10 cellular contexts compared by ENCODE assay signal in genomic region chr6:10582774-10583508, GRCh38.
A peak's percentile ranks its signal among the peaks of the same experiment; 100 is the strongest.
DNase-seq lines count a peak whose midpoint lies in the region; ATAC-seq and TF ChIP-seq lines count a peak whose summit lies in the region.
"Had no signal": no experiment of that assay in that cellular context is flagged by ENCODE, and none has a peak within 500 bp of the region (broad histone marks: within the 10 kb centered on the region; RNA-seq: fewer than 3 reads in every experiment).

No MANE protein-coding gene starts in this region.

- H3K4me3 Mint-ChIP-seq in activated CD8-positive, alpha-beta T cell treated with anti-CD3 and anti-CD28 coated beads, Interleukin-2, amount 10 ng/mL, durations not matched to agents 7 days and 5 days = peak overlapping the region; percentile 26

- peaks cover under 1% of the 10 kb centered on the region for H3K27me3 ChIP-seq in adrenal gland

- H3K9me3 ChIP-seq in mesodermal cell (ENCODE audit: control insufficient read depth, low read length) (no peaks in the 10 kb centered on the region), adrenal gland (replicated peaks in 1 of 3) (no peaks in the 10 kb centered on the region)

- CTCF ChIA-PET in activated CD8-positive, alpha-beta T cell treated with anti-CD3 and anti-CD28 coated beads, Interleukin-2, amount 10 ng/mL, durations not matched to agents 7 days and 5 days (lab: Charles Lee) = interaction anchor here (1.3 kb wide), 1 partner anchor 15 kb away, joined by 3 read pairs; no protein-coding TSS in a partner anchor

- H3K36me3 ChIP-seq in mesodermal cell (ENCODE audit: control insufficient read depth, insufficient read depth, low read length) (no peaks in the 10 kb centered on the region), adrenal gland (replicated peaks in 1 of 2) (no peaks in the 10 kb centered on the region)

- H3K27ac ChIP-seq in mesodermal cell (ENCODE audit: low read depth, low read length, severe bottlenecking) (peak overlapping the region; percentile 47), adrenal gland (no peak overlapping the region)

- peaks cover 31% of the 10 kb centered on the region for H3K4me1 ChIP-seq in mesodermal cell (ENCODE audit: control insufficient read depth, insufficient read depth, low read length, poor library complexity, severe bottlenecking)
- no peaks in the 10 kb centered on the region for H3K4me1 ChIP-seq in adrenal gland (replicated peaks in 1 of 2)

- no peaks in the 10 kb centered on the region for H3K27me3 Mint-ChIP-seq in activated CD8-positive, alpha-beta T cell treated with anti-CD3 and anti-CD28 coated beads, Interleukin-2, amount 10 ng/mL, durations not matched to agents 7 days and 5 days (ENCODE audit: low read depth)

- TF ChIP-seq POLR2A in adrenal gland (IDR thresholded peaks at IDR 0.05) = no peak

- WGBS in mesodermal cell (ENCODE audit: insufficient coverage in 2 of 2), 2 experiments = 18 to 25% methylated on average over 5 of the region's 10 CpGs
- 58 to 61% (median 60%) methylated on average over 8 to 10 of the region's 10 CpGs for WGBS in adrenal gland, 4 donors

- POLR2A ChIA-PET in activated CD8-positive, alpha-beta T cell treated with anti-CD3 and anti-CD28 coated beads, Interleukin-2, amount 10 ng/mL, durations not matched to agents 7 days and 5 days (lab: Charles Lee) = no interaction called here

- no peak for TF ChIP-seq CTCF in adrenal gland (IDR thresholded peaks at IDR 0.05)

- H3K4me1 Mint-ChIP-seq in activated CD8-positive, alpha-beta T cell treated with anti-CD3 and anti-CD28 coated beads, Interleukin-2, amount 10 ng/mL, durations not matched to agents 7 days and 5 days (ENCODE audit: low read depth) = peaks cover 30% of the 10 kb centered on the region

- H3K4me3 ChIP-seq in mesodermal cell (ENCODE audit: extremely low read depth, insufficient read depth, low read length, poor library complexity, severe bottlenecking) = no peak overlapping the region
- no peak overlapping the region for H3K4me3 ChIP-seq in adrenal gland

- H3K36me3 Mint-ChIP-seq in activated CD8-positive, alpha-beta T cell treated with anti-CD3 and anti-CD28 coated beads, Interleukin-2, amount 10 ng/mL, durations not matched to agents 7 days and 5 days (ENCODE audit: low read depth) = no peaks in the 10 kb centered on the region

- intact Hi-C loops in adrenal gland (cut with DNase I) = no loop called here

- peak; percentile 26 for DNase-seq in GF-D8 (lab: John Stamatoyannopoulos, UW)
- peak; percentile 56 for DNase-seq in NCI-H187 treated with DMSO at 0.1 percent for 48 hours (lab: John Stamatoyannopoulos, UW)
- DNase-seq in activated CD8-positive, alpha-beta T cell treated with anti-CD3 and anti-CD28 coated beads, Interleukin-2, amount 10 ng/mL, durations not matched to agents 7 days and 5 days = no peak
- no peak for DNase-seq in SIG-M5 (lab: John Stamatoyannopoulos, UW)
- DNase-seq in GM19240 (ENCODE audit: insufficient read length, low spot score) = no peak
- no peak for DNase-seq in adrenal gland
- DNase-seq: activated CD4-positive, alpha-beta T cell treated with anti-CD3 and anti-CD28 coated beads for 4 hours; cerebellar nuclear complex had no signal

- no peaks in the 10 kb centered on the region for H3K9me3 Mint-ChIP-seq in activated CD8-positive, alpha-beta T cell treated with anti-CD3 and anti-CD28 coated beads, Interleukin-2, amount 10 ng/mL, durations not matched to agents 7 days and 5 days (ENCODE audit: insufficient read depth)

- H3K27ac Mint-ChIP-seq in activated CD8-positive, alpha-beta T cell treated with anti-CD3 and anti-CD28 coated beads, Interleukin-2, amount 10 ng/mL, durations not matched to agents 7 days and 5 days = peak overlapping the region; percentile 21

- peak; percentile 39 for ATAC-seq in activated CD8-positive, alpha-beta T cell treated with anti-CD3 and anti-CD28 coated beads, Interleukin-2, amount 10 ng/mL, durations not matched to agents 7 days and 5 days
- ATAC-seq in HG02973 (IDR thresholded peaks at IDR 0.05; ENCODE audit: unreplicated experiment) = no peak

Comparison
In these comparisons a context has a peak if more than half of its experiments do, and no peak if none do; other contexts are left out.
1. DNase-seq: peak in GF-D8 (single experiment) and NCI-H187 treated with DMSO at 0.1 percent for 48 hours (single experiment); none in activated CD8-positive, alpha-beta T cell treated with anti-CD3 and anti-CD28 coated beads, Interleukin-2, amount 10 ng/mL, durations not matched to agents 7 days and 5 days (single experiment), SIG-M5 (single experiment), GM19240 (single experiment) and adrenal gland (0 of 7).